In genomic region chr7:45027774-45028114, GRCh38 we compare ENCODE assay signal across 10 cellular contexts. TPM values are rescaled to one million over a fixed set of nuclear protein-coding genes. Genes with fewer than 3 reads are reported as not detected.
DNase-seq lines count a peak whose midpoint lies in the region; ATAC-seq and TF ChIP-seq lines count a peak whose summit lies in the region.
"Had no signal": no experiment of that assay in that cellular context is flagged by ENCODE, and none has a peak within 500 bp of the region (broad histone marks: within the 10 kb centered on the region; RNA-seq: fewer than 3 reads in every experiment).

No MANE protein-coding gene starts in this region.

- H3K27me3 Mint-ChIP-seq in glutamatergic neuron (ENCODE audit: unreplicated experiment) (no peaks in the 10 kb centered on the region), GM23338 (ENCODE audit: insufficient read depth, low read depth, poor library complexity) (no peaks in the 10 kb centered on the region)

- H3K27me3 ChIP-seq in neutrophil (no peaks in the 10 kb centered on the region), SK-N-SH (ENCODE audit: insufficient read depth) (no peaks in the 10 kb centered on the region), GM23338 (ENCODE audit: insufficient read depth) (no peaks in the 10 kb centered on the region)
- H3K27me3 ChIP-seq: tibial artery had no signal

- H3K9me3 ChIP-seq in neutrophil (no peaks in the 10 kb centered on the region), SK-N-SH (0 out of 2 replicates have a peak, but pooled peaks cover 7% of the 10 kb centered on the region)
- H3K9me3 ChIP-seq: tibial artery had no signal

- WGBS in SK-N-SH (ENCODE audit: low lambda C conversion rate), result 100% methylated on average over 4 of the region's 4 CpGs

- peaks cover 48 to 50% of the 10 kb centered on the region in 2 experiments for H3K4me1 ChIP-seq in neutrophil (ENCODE audit: control insufficient read depth in 1 of 2, insufficient read depth in 1 of 2, low read depth in 1 of 2, low read length in 1 of 2)
- H3K4me1 ChIP-seq in SK-N-SH (ENCODE audit: control insufficient read depth in 1 of 2, insufficient read depth in 2 of 2, low read depth in 1 of 2, low read length in 1 of 2), result no peaks in the 10 kb centered on the region; a peak in 2 of 4 replicates
- H3K4me1 ChIP-seq in GM23338 (ENCODE audit: insufficient read depth), result no peaks in the 10 kb centered on the region
- H3K4me1 ChIP-seq: tibial artery had no signal

- no peak for TF ChIP-seq RAD21 in SK-N-SH (IDR thresholded peaks at IDR 0.05; ENCODE audit: low read length)

- H3K9ac ChIP-seq in SK-N-SH, result no peak overlapping the region

- H2AFZ ChIP-seq in SK-N-SH (ENCODE audit: low read depth), result no peak overlapping the region
- no peak overlapping the region for H2AFZ ChIP-seq in GM23338

- peak overlapping the region; percentile 69 to 83 for H3K4me3 ChIP-seq in neutrophil (ENCODE audit: low read depth in 1 of 2, low read length in 1 of 2)
- no peak overlapping the region for H3K4me3 ChIP-seq in SK-N-SH (ENCODE audit: low read depth in 2 of 2, low read length in 1 of 2)
- H3K4me3 ChIP-seq in GM23338, result no peak overlapping the region

- peak overlapping the region; percentile 91 to 95 for H3K27ac Mint-ChIP-seq in activated naive CD4-positive, alpha-beta T cell treated with anti-CD3 and anti-CD28 coated beads, Interleukin-2, amount 50 U/mL, for 72 hours
- H3K27ac Mint-ChIP-seq in glutamatergic neuron (ENCODE audit: unreplicated experiment) (no peak overlapping the region), GM23338 (no peak overlapping the region)

- POLR2A ChIA-PET in SK-N-SH (lab: Yijun Ruan, JAX), result interaction anchor here (1.1 kb wide), 1 partner anchor 45 kb away, joined by 3 read pairs; no protein-coding TSS in a partner anchor

- TF ChIP-seq CTCF in neutrophil (IDR thresholded peaks at IDR 0.05), result no peak
- TF ChIP-seq CTCF in glutamatergic neuron (IDR thresholded peaks at IDR 0.05; ENCODE audit: partially characterized antibody, unreplicated experiment), result no peak
- no peak for TF ChIP-seq CTCF in SK-N-SH (IDR thresholded peaks at IDR 0.05)
- no peak for TF ChIP-seq CTCF in GM23338 (conservative IDR thresholded peaks at IDR 0.05; ENCODE audit: low read depth in 2 of 2)

- H4K20me1 ChIP-seq in SK-N-SH (ENCODE audit: insufficient read depth) (peaks cover 32% of the 10 kb centered on the region), GM23338 (replicated peaks; ENCODE audit: insufficient read depth) (peaks cover 13% of the 10 kb centered on the region; the same call in 1 of the 2 replicates)

- H3K36me3 ChIP-seq in neutrophil, result peaks cover 23% of the 10 kb centered on the region
- peaks cover 15 to 20% of the 10 kb centered on the region in 2 experiments for H3K36me3 ChIP-seq in SK-N-SH (replicated peaks in 1 of 2; ENCODE audit: control insufficient read depth in 1 of 2, insufficient read depth in 2 of 2, low read length in 1 of 2)
- H3K36me3 ChIP-seq in GM23338 (ENCODE audit: insufficient read depth), result no peaks in the 10 kb centered on the region; the same call in 1 of the 2 replicates

- H3K4me2 ChIP-seq in SK-N-SH, result no peak overlapping the region
- no peak overlapping the region for H3K4me2 ChIP-seq in GM23338

- TF ChIP-seq EP300 in SK-N-SH (IDR thresholded peaks at IDR 0.05; ENCODE audit: borderline replicate concordance in 1 of 2, low read depth in 1 of 2, low read length in 1 of 2), result no peak

- H3F3A ChIP-seq in SK-N-SH (replicated peaks; ENCODE audit: insufficient read depth), result no peaks in the 10 kb centered on the region
- H3F3A ChIP-seq in GM23338 (replicated peaks; ENCODE audit: low read depth), result no peaks in the 10 kb centered on the region

- peak; percentile 13 for ATAC-seq in GM18502 (IDR thresholded peaks at IDR 0.05; ENCODE audit: poor library complexity, unreplicated experiment)
- ATAC-seq in HG02981 (IDR thresholded peaks at IDR 0.05; ENCODE audit: unreplicated experiment), result peak; percentile 5
- ATAC-seq in activated naive CD4-positive, alpha-beta T cell treated with anti-CD3 and anti-CD28 coated beads, Interleukin-2, amount 50 U/mL, for 72 hours, result peak in 1 of 2 donors; percentile 10
- ATAC-seq in GM23338, result no peak

- no peaks in the 10 kb centered on the region for H3K9me3 Mint-ChIP-seq in activated naive CD4-positive, alpha-beta T cell treated with anti-CD3 and anti-CD28 coated beads, Interleukin-2, amount 50 U/mL, for 72 hours
- H3K9me3 Mint-ChIP-seq in glutamatergic neuron (ENCODE audit: unreplicated experiment), result peaks cover 3% of the 10 kb centered on the region
- H3K9me3 Mint-ChIP-seq in GM23338, result no peaks in the 10 kb centered on the region

- H3K9me2 ChIP-seq in SK-N-SH (no peaks in the 10 kb centered on the region), GM23338 (ENCODE audit: insufficient read depth) (no peaks in the 10 kb centered on the region)

- H3K4me3 Mint-ChIP-seq in glutamatergic neuron (ENCODE audit: unreplicated experiment) (no peak overlapping the region), GM23338 (no peak overlapping the region)

- H3K79me2 ChIP-seq in SK-N-SH (ENCODE audit: insufficient read depth), result peaks cover 100% of the 10 kb centered on the region
- H3K79me2 ChIP-seq in GM23338 (replicated peaks; ENCODE audit: insufficient read depth), result peaks cover 58% of the 10 kb centered on the region

- CTCF ChIA-PET in SK-N-SH (lab: Yijun Ruan, JAX), result interaction anchor here (1.2 kb wide), 1 partner anchor 108 kb away, joined by 3 read pairs; no protein-coding TSS in a partner anchor

- DNase-seq in activated naive CD4-positive, alpha-beta T cell treated with anti-CD3 and anti-CD28 coated beads, Interleukin-2, amount 50 U/mL, for 72 hours (ENCODE audit: low spot score in 2 of 2), result no peak
- DNase-seq in glutamatergic neuron, result no peak
- DNase-seq in SK-N-SH, result no peak
- no peak for DNase-seq in GM23338 (ENCODE audit: low spot score)
- no peak for DNase-seq in amygdala (lab: John Stamatoyannopoulos, UW)

- H3K27ac ChIP-seq in neutrophil (peak overlapping the region; percentile 96), SK-N-SH (ENCODE audit: low read depth in 2 of 2, low read length in 1 of 2) (no peak overlapping the region), GM23338 (ENCODE audit: low read depth) (no peak overlapping the region)
- H3K27ac ChIP-seq: tibial artery had no signal

- peaks cover 6% of the 10 kb centered on the region for H3K4me1 Mint-ChIP-seq in glutamatergic neuron (ENCODE audit: low read depth, unreplicated experiment)
- peaks cover 8% of the 10 kb centered on the region; the same call in 2 of the 3 replicates for H3K4me1 Mint-ChIP-seq in GM23338

- H3K36me3 Mint-ChIP-seq in activated naive CD4-positive, alpha-beta T cell treated with anti-CD3 and anti-CD28 coated beads, Interleukin-2, amount 50 U/mL, for 72 hours, result peaks cover 20 to 55% of the 10 kb centered on the region in 2 donors
- H3K36me3 Mint-ChIP-seq in glutamatergic neuron (ENCODE audit: unreplicated experiment) (peaks cover 10% of the 10 kb centered on the region), GM23338 (ENCODE audit: low read depth) (0 out of 3 replicates have a peak, but pooled peaks cover 2% of the 10 kb centered on the region)

TF ChIP-seq in SK-N-SH, 30 proteins besides CTCF, POLR2A, EP300 and RAD21 (continues in another document):
- TF ChIP-seq SIN3A (IDR thresholded peaks at IDR 0.05; ENCODE audit: borderline replicate concordance, low read depth, low read length) (no peak), TAF1 (IDR thresholded peaks at IDR 0.05; ENCODE audit: borderline replicate concordance, low read depth, low read length) (no peak), EZH2phosphoT487 (IDR thresholded peaks at IDR 0.05; ENCODE audit: borderline replicate concordance, low read depth) (no peak), SMC3 (IDR thresholded peaks at IDR 0.05; ENCODE audit: low read depth, low read length) (no peak)

TF ChIP-seq in GM23338, 12 proteins besides CTCF, POLR2A, EP300 and RAD21 (continues in another document):
- no peak for TF ChIP-seq POLR2AphosphoS5 (IDR thresholded peaks at IDR 0.05; ENCODE audit: low read depth)

RNA-seq across cellular contexts. Expression of gene CCM2, which starts 27.7 kb away (rescaled TPM):
- 100 to 1,000 TPM in 1 of 2 donors, 10 to 100 TPM in 1; 79.2 to 130 TPM for total RNA-seq in activated naive CD4-positive, alpha-beta T cell treated with anti-CD3 and anti-CD28 coated beads, Interleukin-2, amount 50 U/mL, for 72 hours
- total RNA-seq in glutamatergic neuron (ENCODE audit: unreplicated experiment), result 92.6 TPM
- polyA plus RNA-seq in SK-N-SH (2012; rRNA removed) (65.6 and 83.2 TPM in 2 replicates), GM23338 (2016; fragmentation: Nextera tagmentation; extraction: Ambion mirVana) (24.0 and 24.9 TPM in 2 replicates)
- polyA plus RNA-seq in SK-N-SH (2012; cell fraction: cytosol; rRNA removed), result 46.0 and 71.9 TPM in 2 replicates
- polyA plus RNA-seq in SK-N-SH (2012; cell fraction: nucleus; rRNA removed), result 81.6 and 98.7 TPM in 2 replicates
- total RNA-seq in GM23338 (2014; rRNA removed; shearing (Covaris generic)), result 37.0 and 40.1 TPM in 2 replicates

RNA-seq across cellular contexts. Expression of gene MYO1G, which starts 48.9 kb away (rescaled TPM):
- 100 to 1,000 TPM; 361 to 532 TPM for total RNA-seq in activated naive CD4-positive, alpha-beta T cell treated with anti-CD3 and anti-CD28 coated beads, Interleukin-2, amount 50 U/mL, for 72 hours
- total RNA-seq in glutamatergic neuron (ENCODE audit: unreplicated experiment), result 0.54 TPM
- polyA plus RNA-seq in SK-N-SH (2012; rRNA removed) (0.05 and 0.10 TPM in 2 replicates), GM23338 (2016; fragmentation: Nextera tagmentation; extraction: Ambion mirVana) (0.11 and 0.31 TPM in 2 replicates)
- polyA plus RNA-seq in SK-N-SH (2012; cell fraction: cytosol; rRNA removed), result 0.01 TPM in 2 replicates
- 0.24 and 0.26 TPM in 2 replicates for polyA plus RNA-seq in SK-N-SH (2012; cell fraction: nucleus; rRNA removed)
- total RNA-seq in GM23338 (2014; rRNA removed; shearing (Covaris generic)), result 0.08 and 0.10 TPM in 2 replicates
- total RNA-seq: RPMI7951 had no signal

Comparison
In these comparisons a context has a peak if more than half of its experiments do, and no peak if none do; other contexts are left out.
1. H3K27ac Mint-ChIP-seq: peak in activated naive CD4-positive, alpha-beta T cell treated with anti-CD3 and anti-CD28 coated beads, Interleukin-2, amount 50 U/mL, for 72 hours (2 of 2); none in glutamatergic neuron (single experiment) and GM23338 (single experiment).
2. H3K4me3 ChIP-seq: peak in neutrophil (2 of 2); none in SK-N-SH (0 of 2) and GM23338 (single experiment).
3. RNA of gene MYO1G, which starts 48.9 kb away (total RNA-seq): 361 to 532 TPM in activated naive CD4-positive, alpha-beta T cell treated with anti-CD3 and anti-CD28 coated beads, Interleukin-2, amount 50 U/mL, for 72 hours; 0.54 TPM in glutamatergic neuron (single experiment) and 0.08 to 0.10 TPM in GM23338; every median in the first group is over 100 times any median in the second.